Comparison of ENCODE assay signal across 1 cellular context in the genomic region with DNA sequence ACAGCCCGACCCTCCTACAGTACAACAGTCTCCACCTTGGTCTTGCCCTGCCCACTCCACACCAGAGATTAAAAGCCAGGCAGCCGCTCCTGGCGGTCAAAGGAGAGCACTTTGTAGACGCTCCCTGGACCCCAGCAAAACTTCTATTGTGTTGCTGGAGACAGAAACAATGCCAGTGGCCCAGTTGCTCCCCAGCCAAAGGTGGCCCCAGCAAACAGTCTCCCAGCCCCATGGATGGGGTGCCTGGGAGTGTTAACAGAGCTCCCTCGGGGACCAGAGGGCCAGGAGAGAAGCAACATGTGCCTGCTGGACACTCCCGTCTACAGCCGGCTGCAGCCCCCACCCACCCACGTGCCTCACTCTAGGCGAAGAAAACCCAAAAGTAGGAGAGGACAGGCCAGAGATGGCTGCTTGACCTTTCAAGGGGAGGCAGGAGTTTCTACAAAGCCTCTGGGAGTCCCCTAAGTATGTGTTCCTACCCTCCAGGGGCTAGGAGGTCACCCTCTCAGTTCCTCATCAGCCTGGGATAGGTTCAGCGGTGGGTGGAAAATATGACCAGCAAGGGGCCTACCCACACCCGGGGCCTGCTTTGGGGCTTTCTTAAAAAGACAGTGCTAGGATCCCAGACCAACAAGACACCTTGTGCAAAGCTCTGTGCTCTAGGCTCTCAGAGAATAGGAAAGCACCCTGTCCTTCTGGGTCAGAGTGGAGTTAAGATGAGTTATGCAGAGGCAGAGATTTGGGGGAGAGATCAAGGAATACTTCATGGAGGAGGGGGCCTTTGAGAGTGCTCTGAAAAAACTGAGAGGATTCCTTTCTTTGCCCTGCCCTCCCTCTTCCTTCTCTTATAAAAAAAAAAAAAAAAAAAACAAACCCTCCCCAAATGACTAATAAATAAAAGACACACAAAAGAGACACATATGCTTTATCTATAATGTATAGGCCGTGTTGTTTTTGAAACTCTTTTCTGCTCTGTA.
TF ChIP-seq lines count a peak whose summit lies in the region.

No MANE protein-coding gene starts in this region.

TF ChIP-seq in K562, 482 proteins besides CTCF, POLR2A, EP300 and RAD21 (continued from another document):
- TF ChIP-seq MGA (IDR thresholded peaks at IDR 0.05), result peak; percentile 89
